In genomic region chrX:154596290-154596929, GRCh38 we compare ENCODE assay signal across 11 cellular contexts. TPM values are rescaled to one million over a fixed set of nuclear protein-coding genes. Genes with fewer than 3 reads are reported as not detected.
DNase-seq lines count a peak whose midpoint lies in the region; ATAC-seq lines count a peak whose summit lies in the region.
"Had no signal": no experiment of that assay in that cellular context is flagged by ENCODE, and none has a peak within 500 bp of the region (broad histone marks: within the 10 kb centered on the region; RNA-seq: fewer than 3 reads in every experiment).

No MANE protein-coding gene starts in this region.

- H3K4me1 Mint-ChIP-seq in central memory CD8-positive, alpha-beta T cell = peaks cover 8% of the 10 kb centered on the region

- no peak overlapping the region for H3K4me3 ChIP-seq in MG63
- H3K4me3 ChIP-seq: GM12878, heart right ventricle had no signal

- H3K27ac Mint-ChIP-seq in central memory CD8-positive, alpha-beta T cell (ENCODE audit: low read depth) = no peak overlapping the region

- H3K4me3 Mint-ChIP-seq in central memory CD8-positive, alpha-beta T cell = no peak overlapping the region

- no peaks in the 10 kb centered on the region for H3K27me3 ChIP-seq in MG63

- H3K36me3 ChIP-seq in MG63 = no peaks in the 10 kb centered on the region
- H3K36me3 ChIP-seq: heart right ventricle had no signal

- DNase-seq in ELR (ENCODE audit: low read depth) (peak; percentile 65), MG63 (peak; percentile 78), myocyte (ENCODE audit: low read depth) (peak; percentile 47), NCI-H2171 treated with DMSO at 0.1 percent for 48 hours (lab: John Stamatoyannopoulos, UW) (no peak), NCI-H1694 treated with DMSO at 0.1 percent for 48 hours (lab: John Stamatoyannopoulos, UW) (no peak)
- no peak for DNase-seq in central memory CD8-positive, alpha-beta T cell (ENCODE audit: low spot score in 2 of 2)
- no peak for DNase-seq in stimulated activated CD8-positive, alpha-beta memory T cell treated with anti-CD3 and anti-CD28 coated beads, Interleukin-4, amount 100 ng/mL, for 48 hours
- no peak for DNase-seq in activated CD4-positive, alpha-beta T cell treated with anti-CD3 and anti-CD28 coated beads, Interleukin-2, amount 50 U/mL, for 48 hours
- DNase-seq: activated effector memory CD4-positive, alpha-beta T cell treated with Interleukin-2 at 50 U/mL for 16 hours; heart right ventricle had no signal

- H3K9me3 Mint-ChIP-seq in central memory CD8-positive, alpha-beta T cell = no peaks in the 10 kb centered on the region

- peaks cover 2% of the 10 kb centered on the region for H3K36me3 Mint-ChIP-seq in central memory CD8-positive, alpha-beta T cell (ENCODE audit: insufficient read depth)

- ATAC-seq in central memory CD8-positive, alpha-beta T cell (replicated peaks; ENCODE audit: extremely low read depth, poor library complexity, severe bottlenecking) = peak; percentile 54
- ATAC-seq: GM12878, heart right ventricle had no signal

- H3K27me3 Mint-ChIP-seq in central memory CD8-positive, alpha-beta T cell = no peaks in the 10 kb centered on the region

- H3K9me3 ChIP-seq in MG63 = no peaks in the 10 kb centered on the region
- H3K9me3 ChIP-seq: heart right ventricle had no signal

RNA-seq across cellular contexts. Expression of gene CTAG1A, which starts 11.5 kb away (rescaled TPM):
- total RNA-seq in MG63 (2014; rRNA removed; shearing (Covaris generic); ENCODE audit: low replicate concordance) = not detected in 2 replicates
- total RNA-seq in myocyte = not detected in 2 replicates
- not detected for polyA plus RNA-seq in myocyte (2012)
- total RNA-seq: GM12878, heart right ventricle had no signal
- polyA plus RNA-seq: GM12878, heart right ventricle had no signal

RNA-seq across cellular contexts. Expression of gene CTAG1B, which starts 22.7 kb away (rescaled TPM):
- not detected in 2 replicates for total RNA-seq in MG63 (2014; rRNA removed; shearing (Covaris generic); ENCODE audit: low replicate concordance)
- total RNA-seq in myocyte = not detected in 2 replicates
- polyA plus RNA-seq in myocyte (2012) = not detected
- total RNA-seq: GM12878, heart right ventricle had no signal
- polyA plus RNA-seq: GM12878, heart right ventricle had no signal

RNA-seq across cellular contexts. Expression of gene IKBKG, which starts 49.0 kb away (rescaled TPM):
- 18.5 and 31.4 TPM in 2 replicates for total RNA-seq in MG63 (2014; rRNA removed; shearing (Covaris generic); ENCODE audit: low replicate concordance)
- 13.3 and 14.0 TPM in 2 replicates for total RNA-seq in myocyte
- polyA plus RNA-seq in myocyte (2012) = 24.0 TPM

RNA-seq across cellular contexts. Expression of gene G6PD, which starts 49.8 kb away (rescaled TPM):
- 50.4 and 61.8 TPM in 2 replicates for total RNA-seq in MG63 (2014; rRNA removed; shearing (Covaris generic); ENCODE audit: low replicate concordance)
- 20.5 and 24.0 TPM in 2 replicates for total RNA-seq in myocyte
- 140 TPM for polyA plus RNA-seq in myocyte (2012)

RNA-seq across cellular contexts. Expression of gene CTAG2, which starts 57.0 kb away (rescaled TPM):
- total RNA-seq in MG63 (2014; rRNA removed; shearing (Covaris generic); ENCODE audit: low replicate concordance) = not detected in 2 replicates
- total RNA-seq in myocyte = not detected in 2 replicates
- not detected for polyA plus RNA-seq in myocyte (2012)
- total RNA-seq: GM12878, heart right ventricle had no signal
- polyA plus RNA-seq: heart right ventricle had no signal

Comparison
In these comparisons a context has a peak if more than half of its experiments do, and no peak if none do; other contexts are left out.
1. DNase-seq: peak in ELR (single experiment), MG63 (single experiment) and myocyte (single experiment); none in central memory CD8-positive, alpha-beta T cell (0 of 2), NCI-H2171 treated with DMSO at 0.1 percent for 48 hours (single experiment), stimulated activated CD8-positive, alpha-beta memory T cell treated with anti-CD3 and anti-CD28 coated beads, Interleukin-4, amount 100 ng/mL, for 48 hours (single experiment), NCI-H1694 treated with DMSO at 0.1 percent for 48 hours (single experiment) and activated CD4-positive, alpha-beta T cell treated with anti-CD3 and anti-CD28 coated beads, Interleukin-2, amount 50 U/mL, for 48 hours (0 of 2).